Comparison of ENCODE assay signal across 11 cellular contexts in genomic region chr6:167676666-167677421, GRCh38.
A peak's percentile ranks its signal among the peaks of the same experiment; 100 is the strongest.
DNase-seq lines count a peak whose midpoint lies in the region; ATAC-seq and TF ChIP-seq lines count a peak whose summit lies in the region.
"Had no signal": no experiment of that assay in that cellular context is flagged by ENCODE, and none has a peak within 500 bp of the region (broad histone marks: within the 10 kb centered on the region; RNA-seq: fewer than 3 reads in every experiment).

No MANE protein-coding gene starts in this region.

- no peak for ATAC-seq in GM18498 (IDR thresholded peaks at IDR 0.05; ENCODE audit: unreplicated experiment)
- ATAC-seq: activated CD8-positive, alpha-beta memory T cell treated with anti-CD3 and anti-CD28 coated beads, Interleukin-2, amount 10 ng/mL, durations not matched to agents 7 days and 5 days had no signal

- DNase-seq in Peyer's patch = peak in 1 of 3 donors; percentile 71
- DNase-seq in glutamatergic neuron = peak; percentile 69
- DNase-seq in type B pancreatic cell (ENCODE audit: extremely low spot score, unreplicated experiment) = no peak
- no peak for DNase-seq in activated CD4-positive, alpha-beta T cell treated with anti-CD3 and anti-CD28 coated beads for 48 hours
- DNase-seq in esophagus squamous epithelium (lab: John Stamatoyannopoulos, UW) = no peak
- DNase-seq: activated CD8-positive, alpha-beta memory T cell treated with anti-CD3 and anti-CD28 coated beads, Interleukin-2, amount 10 ng/mL, durations not matched to agents 7 days and 5 days; activated naive CD8-positive, alpha-beta T cell treated with anti-CD3 and anti-CD28 coated beads for 36 hours had no signal

- H3K9me3 Mint-ChIP-seq in glutamatergic neuron (ENCODE audit: unreplicated experiment) = peaks cover 20% of the 10 kb centered on the region
- H3K9me3 Mint-ChIP-seq in type B pancreatic cell = peaks cover 6% of the 10 kb centered on the region

- H3K9ac ChIP-seq in mucosa of rectum (ENCODE audit: low read depth in 1 of 2, low read length in 2 of 2) = peak overlapping the region in 1 of 2 donors; percentile 38

- no peaks in the 10 kb centered on the region for H3K36me3 ChIP-seq in Peyer's patch
- no peaks in the 10 kb centered on the region for H3K36me3 ChIP-seq in mucosa of rectum (ENCODE audit: control insufficient read depth in 2 of 2, insufficient read depth in 2 of 2, low read length in 2 of 2)
- no peaks in the 10 kb centered on the region for H3K36me3 ChIP-seq in esophagus squamous epithelium
- H3K36me3 ChIP-seq: thoracic aorta had no signal

- H3K27me3 ChIP-seq in Peyer's patch (no peaks in the 10 kb centered on the region), mucosa of rectum (ENCODE audit: control insufficient read depth in 2 of 2, insufficient read depth in 2 of 2, low read length in 2 of 2) (peaks cover 0 to 3% of the 10 kb centered on the region in 2 donors), esophagus squamous epithelium (peaks cover 0 to 65% (median 4%) of the 10 kb centered on the region in 4 donors)

- peaks cover 0 to 28% (median 4%) of the 10 kb centered on the region in 4 donors for H3K4me1 ChIP-seq in Peyer's patch
- H3K4me1 ChIP-seq in mucosa of rectum (ENCODE audit: control insufficient read depth in 2 of 2, insufficient read depth in 2 of 2, low read length in 2 of 2) = peaks cover 24 to 34% of the 10 kb centered on the region in 2 donors
- H3K4me1 ChIP-seq in esophagus squamous epithelium = peaks cover 0 to 34% (median 3%) of the 10 kb centered on the region in 3 donors

- TF ChIP-seq POLR2A in Peyer's patch (IDR thresholded peaks at IDR 0.05) = no peak
- no peak for TF ChIP-seq POLR2A in esophagus squamous epithelium (IDR thresholded peaks at IDR 0.05)

- H3K27me3 Mint-ChIP-seq in glutamatergic neuron (ENCODE audit: unreplicated experiment) = peaks cover 10% of the 10 kb centered on the region
- H3K27me3 Mint-ChIP-seq in type B pancreatic cell = peaks cover 46% of the 10 kb centered on the region

- H3K4me3 Mint-ChIP-seq in glutamatergic neuron (ENCODE audit: unreplicated experiment) (peak overlapping the region; percentile 90), type B pancreatic cell (peak overlapping the region; percentile 85)
- H3K4me3 Mint-ChIP-seq: activated CD8-positive, alpha-beta memory T cell treated with anti-CD3 and anti-CD28 coated beads, Interleukin-2, amount 10 ng/mL, durations not matched to agents 7 days and 5 days; activated naive CD8-positive, alpha-beta T cell treated with anti-CD3 and anti-CD28 coated beads for 36 hours had no signal

- intact Hi-C loops in esophagus squamous epithelium (cut with DNase I) = no loop called here

- 56 to 67% methylated on average over 12 of the region's 12 CpGs for WGBS in esophagus squamous epithelium, 2 donors

- peak overlapping the region; percentile 100 for H3K27ac Mint-ChIP-seq in glutamatergic neuron (ENCODE audit: unreplicated experiment)
- H3K27ac Mint-ChIP-seq in type B pancreatic cell = peak overlapping the region; percentile 77
- H3K27ac Mint-ChIP-seq: activated CD8-positive, alpha-beta memory T cell treated with anti-CD3 and anti-CD28 coated beads, Interleukin-2, amount 10 ng/mL, durations not matched to agents 7 days and 5 days; activated naive CD8-positive, alpha-beta T cell treated with anti-CD3 and anti-CD28 coated beads for 36 hours had no signal

- H3K4me3 ChIP-seq in Peyer's patch (no peak overlapping the region), mucosa of rectum (ENCODE audit: low read length in 2 of 2) (no peak overlapping the region), esophagus squamous epithelium (no peak overlapping the region)
- H3K4me3 ChIP-seq: thoracic aorta had no signal

- no peak for TF ChIP-seq CTCF in Peyer's patch (IDR thresholded peaks at IDR 0.05)
- no peak for TF ChIP-seq CTCF in glutamatergic neuron (IDR thresholded peaks at IDR 0.05; ENCODE audit: partially characterized antibody, unreplicated experiment)
- no peak for TF ChIP-seq CTCF in type B pancreatic cell (conservative IDR thresholded peaks at IDR 0.05)
- no peak for TF ChIP-seq CTCF in esophagus squamous epithelium (IDR thresholded peaks at IDR 0.05)

- H3K27ac ChIP-seq in Peyer's patch (peak overlapping the region in 3 of 4 donors; percentile 68 to 84 (median 75)), mucosa of rectum (ENCODE audit: low read depth in 2 of 2, low read length in 2 of 2) (peak overlapping the region; percentile 82 to 85), esophagus squamous epithelium (peak overlapping the region in 2 of 4 donors; percentile 29 to 37)
- H3K27ac ChIP-seq: RWPE1, thoracic aorta had no signal

- H3K9me3 ChIP-seq in Peyer's patch = no peaks in the 10 kb centered on the region
- H3K9me3 ChIP-seq in mucosa of rectum (ENCODE audit: control insufficient read depth in 2 of 2, low read length in 2 of 2) = no peaks in the 10 kb centered on the region
- H3K9me3 ChIP-seq in esophagus squamous epithelium = no peaks in the 10 kb centered on the region
- H3K9me3 ChIP-seq: thoracic aorta had no signal

- H3K36me3 Mint-ChIP-seq in glutamatergic neuron (ENCODE audit: unreplicated experiment) (no peaks in the 10 kb centered on the region), type B pancreatic cell (no peaks in the 10 kb centered on the region)

- H3K4me1 Mint-ChIP-seq in glutamatergic neuron (ENCODE audit: low read depth, unreplicated experiment) = peaks cover 49% of the 10 kb centered on the region
- peaks cover 33% of the 10 kb centered on the region for H3K4me1 Mint-ChIP-seq in type B pancreatic cell (ENCODE audit: unreplicated experiment)
- H3K4me1 Mint-ChIP-seq: activated CD8-positive, alpha-beta memory T cell treated with anti-CD3 and anti-CD28 coated beads, Interleukin-2, amount 10 ng/mL, durations not matched to agents 7 days and 5 days; activated naive CD8-positive, alpha-beta T cell treated with anti-CD3 and anti-CD28 coated beads for 36 hours had no signal
